Comparison of ENCODE assay signal across 11 cellular contexts in genomic region chr7:132437730-132438129, GRCh38.
DNase-seq lines count a peak whose midpoint lies in the region; ATAC-seq, FAIRE-seq and TF ChIP-seq lines count a peak whose summit lies in the region.
"Had no signal": no experiment of that assay in that cellular context is flagged by ENCODE, and none has a peak within 500 bp of the region (broad histone marks: within the 10 kb centered on the region; RNA-seq: fewer than 3 reads in every experiment).

No MANE protein-coding gene starts in this region.

- no peak for TF ChIP-seq EP300 in H1 (IDR thresholded peaks at IDR 0.05; ENCODE audit: borderline replicate concordance in 1 of 2, low read depth in 2 of 2, low read length in 2 of 2)

- H3K4me1 ChIP-seq in H1 (replicated peaks in 1 of 4; ENCODE audit: control insufficient read depth in 3 of 4, insufficient read depth in 4 of 4, low read length in 3 of 4) (no peaks in the 10 kb centered on the region), small intestine (ENCODE audit: control insufficient read depth in 2 of 2, insufficient read depth in 1 of 2, low read depth in 1 of 2, low read length in 1 of 2) (no peaks in the 10 kb centered on the region)
- H3K4me1 ChIP-seq: transverse colon had no signal

- no peak overlapping the region for H2BK15ac ChIP-seq in H1 (ENCODE audit: low read length)

- H2AFZ ChIP-seq in H1 (ENCODE audit: low read length) = peak overlapping the region; percentile 62; the same call in 1 of the 2 replicates

- no peak for TF ChIP-seq POLR2A in H1 (IDR thresholded peaks at IDR 0.05; ENCODE audit: control extremely low read depth in 1 of 2, low read depth in 2 of 2, low read length in 2 of 2)

- CTCF ChIA-PET in H1 (lab: Charles Lee; ENCODE audit: partially characterized antibody) = interaction anchor here (1.3 to 2.3 kb wide), 3 partner anchors 8 to 117 kb away, joined by 3 to 5 read pairs (median 5); no protein-coding TSS in a partner anchor

- no peaks in the 10 kb centered on the region for H3K27me3 Mint-ChIP-seq in activated T-cell treated with anti-CD3 and anti-CD28 coated beads, Interleukin-2, amount 50 U/mL, for 72 hours (ENCODE audit: low read depth)
- H3K27me3 Mint-ChIP-seq in osteocyte (ENCODE audit: unreplicated experiment) = no peaks in the 10 kb centered on the region

- no peak overlapping the region for H3K18ac ChIP-seq in H1 (ENCODE audit: extremely low read depth, low read length)

- no peak overlapping the region for H4K8ac ChIP-seq in H1 (ENCODE audit: extremely low read depth, insufficient read depth, low read length)

- H3K9me3 ChIP-seq in H1 (ENCODE audit: insufficient read depth in 2 of 2, low read depth in 1 of 2, low read length in 1 of 2) (no peaks in the 10 kb centered on the region), small intestine (ENCODE audit: control insufficient read depth, low read depth) (no peaks in the 10 kb centered on the region)
- H3K9me3 ChIP-seq: transverse colon had no signal

- ATAC-seq in activated T-cell treated with anti-CD3 and anti-CD28 coated beads, Interleukin-2, amount 50 U/mL, for 72 hours (replicated peaks in 1 of 2) = peak; percentile 68 to 71

- no peak overlapping the region for H3K27ac Mint-ChIP-seq in activated T-cell treated with anti-CD3 and anti-CD28 coated beads, Interleukin-2, amount 50 U/mL, for 72 hours
- H3K27ac Mint-ChIP-seq in osteocyte (ENCODE audit: unreplicated experiment) = no peak overlapping the region

- H3K23ac ChIP-seq in H1 (ENCODE audit: insufficient read length) = no peak overlapping the region

- H2BK12ac ChIP-seq in H1 (ENCODE audit: low read depth, low read length) = no peak overlapping the region

- H3K27me3 ChIP-seq in H1 (replicated peaks in 1 of 4; ENCODE audit: control insufficient read depth in 3 of 4, extremely low read depth in 1 of 4, insufficient read depth in 3 of 4, low read length in 3 of 4) = no peaks in the 10 kb centered on the region
- no peaks in the 10 kb centered on the region for H3K27me3 ChIP-seq in small intestine (ENCODE audit: control insufficient read depth in 2 of 2, insufficient read depth in 2 of 2, low read length in 2 of 2)
- H3K27me3 ChIP-seq: transverse colon had no signal

- no peak overlapping the region for H3K27ac ChIP-seq in H1 (ENCODE audit: low read depth, low read length)
- H3K27ac ChIP-seq in small intestine (ENCODE audit: low read depth in 1 of 2, low read length in 1 of 2) = no peak overlapping the region
- H3K27ac ChIP-seq: transverse colon had no signal

- no peak overlapping the region for H2BK20ac ChIP-seq in H1 (ENCODE audit: low read length)

- H4K91ac ChIP-seq in H1 (replicated peaks; ENCODE audit: insufficient read length, low read length) = no peak overlapping the region

- in situ Hi-C loops in SK-MEL-5 (cut with HindIII; ENCODE audit: low pct_unique_long_range_greater_than_20kb, low sequenced_read_pairs) = no loop called here

- H2BK5ac ChIP-seq in H1 (ENCODE audit: low read depth, low read length) = no peak overlapping the region

- no peak overlapping the region for H3K56ac ChIP-seq in H1 (replicated peaks; ENCODE audit: insufficient read length, low read depth, low read length)

- no peaks in the 10 kb centered on the region for H3K36me3 ChIP-seq in H1 (ENCODE audit: control insufficient read depth in 2 of 4, insufficient read depth in 4 of 4, low read length in 3 of 4)
- H3K36me3 ChIP-seq in small intestine (ENCODE audit: control insufficient read depth in 2 of 2, insufficient read depth in 2 of 2, low read length in 2 of 2) = no peaks in the 10 kb centered on the region
- H3K36me3 ChIP-seq: transverse colon had no signal

- H3K4ac ChIP-seq in H1 (replicated peaks; ENCODE audit: insufficient read length, low read depth, low read length) = no peak overlapping the region

- no peak overlapping the region for H3K4me3 ChIP-seq in H1 (ENCODE audit: extremely low read depth in 1 of 4, insufficient read depth in 2 of 4, low read depth in 3 of 4, low read length in 4 of 4)
- no peak overlapping the region for H3K4me3 ChIP-seq in small intestine (ENCODE audit: low read depth in 1 of 2, low read length in 2 of 2)
- H3K4me3 ChIP-seq: transverse colon had no signal

- peaks cover 0 to 2% of the 10 kb centered on the region in 2 donors for H3K36me3 Mint-ChIP-seq in activated T-cell treated with anti-CD3 and anti-CD28 coated beads, Interleukin-2, amount 50 U/mL, for 72 hours (ENCODE audit: insufficient read depth in 2 of 2)
- H3K36me3 Mint-ChIP-seq in osteocyte (ENCODE audit: unreplicated experiment) = no peaks in the 10 kb centered on the region

- no peak overlapping the region for H2BK120ac ChIP-seq in H1 (replicated peaks; ENCODE audit: low read depth, low read length)

- H3K4me2 ChIP-seq in H1 (ENCODE audit: insufficient read depth in 1 of 2, low read depth in 2 of 2, low read length in 2 of 2) = no peak overlapping the region

- H3K9me3 Mint-ChIP-seq in activated T-cell treated with anti-CD3 and anti-CD28 coated beads, Interleukin-2, amount 50 U/mL, for 72 hours = peaks cover 0 to 6% of the 10 kb centered on the region in 2 donors
- no peaks in the 10 kb centered on the region for H3K9me3 Mint-ChIP-seq in osteocyte (ENCODE audit: unreplicated experiment)

- H4K20me1 ChIP-seq in H1 (replicated peaks in 1 of 2; ENCODE audit: control insufficient read depth in 1 of 2, insufficient read depth in 2 of 2, low read length in 2 of 2) = no peaks in the 10 kb centered on the region

- no peak for TF ChIP-seq RAD21 in H1 (IDR thresholded peaks at IDR 0.05 in 1 of 2, conservative IDR thresholded peaks at IDR 0.05 in 1 of 2; ENCODE audit: low read depth in 2 of 2, low read length in 2 of 2)

- no peaks in the 10 kb centered on the region for H3K79me1 ChIP-seq in H1 (ENCODE audit: low read depth, low read length)

- peak overlapping the region in 1 of 4 experiments; percentile 48; a peak in 2 of 7 replicates for H3K9ac ChIP-seq in H1 (replicated peaks in 1 of 4; ENCODE audit: extremely low read depth in 1 of 4, low read depth in 3 of 4, low read length in 3 of 4)

- no peaks in the 10 kb centered on the region for H3K79me2 ChIP-seq in H1 (ENCODE audit: control insufficient read depth in 1 of 2, insufficient read depth in 2 of 2, low read length in 2 of 2)

- peak in 1 of 2 donors; percentile 28 for DNase-seq in activated T-cell treated with anti-CD3 and anti-CD28 coated beads, Interleukin-2, amount 50 U/mL, for 72 hours
- DNase-seq in activated T-cell treated with anti-CD3 and anti-CD28 coated beads, Interleukin-2, amount 50 U/mL, for 48 hours = no peak
- peak; percentile 91 for DNase-seq in SK-MEL-5 (ENCODE audit: low read depth, low spot score)
- DNase-seq in H1 (ENCODE audit: low read depth in 1 of 2, low spot score in 2 of 2) = no peak
- peak; percentile 20 for DNase-seq in small intestine
- no peak for DNase-seq in NCI-H1436 treated with DMSO at 0.1 percent for 48 hours (lab: John Stamatoyannopoulos, UW)
- DNase-seq in osteocyte (ENCODE audit: extremely low spot score, unreplicated experiment) = no peak
- no peak for DNase-seq in NK-92 (lab: John Stamatoyannopoulos, UW; ENCODE audit: unreplicated experiment)
- DNase-seq: mesendoderm, NCI-H1048, transverse colon had no signal

- H2AK5ac ChIP-seq in H1 (ENCODE audit: low read depth, low read length) = no peak overlapping the region

- no peak for FAIRE-seq in H1 (lab: Jason Lieb, UNC)
- FAIRE-seq in small intestine (lab: Jason Lieb, UNC) = no peak

- H3K4me1 Mint-ChIP-seq in activated T-cell treated with anti-CD3 and anti-CD28 coated beads, Interleukin-2, amount 50 U/mL, for 72 hours (ENCODE audit: low read depth) = peaks cover 69% of the 10 kb centered on the region
- H3K4me1 Mint-ChIP-seq in osteocyte (ENCODE audit: unreplicated experiment) = peaks cover 9% of the 10 kb centered on the region

- whole genome bisulfite sequencing in H1 (ENCODE audit: extremely low coverage in 1 of 2, insufficient coverage in 1 of 2, insufficient read length in 1 of 2, insufficient replicate concordance in 2 of 2, low coverage in 1 of 2, low lambda C conversion rate in 2 of 2, missing lambda C conversion rate in 1 of 2), 2 experiments = 95% methylated on average over 5 of the region's 5 CpGs; no CpG with 5 or more reads in 1 of the 2 experiments
- 56 to 82% (median 69%) methylated on average over 5 of the region's 5 CpGs for WGBS in small intestine, 3 donors

- no peak overlapping the region for H4K5ac ChIP-seq in H1 (ENCODE audit: insufficient read length, low read depth, low read length)

- no peak for TF ChIP-seq CTCF in H1 (IDR thresholded peaks at IDR 0.05; ENCODE audit: control extremely low read depth in 1 of 3, insufficient read depth in 1 of 3, low read depth in 1 of 3, low read length in 3 of 3)
- TF ChIP-seq CTCF in osteocyte (IDR thresholded peaks at IDR 0.05) = no peak

- H3K23me2 ChIP-seq in H1 (ENCODE audit: low read depth, low read length) = no peaks in the 10 kb centered on the region

- no peak overlapping the region for H3K14ac ChIP-seq in H1 (ENCODE audit: insufficient read length)

- POLR2A ChIA-PET in H1 (lab: Charles Lee; ENCODE audit: partially characterized antibody) = no interaction called here

- H3K4me3 Mint-ChIP-seq in activated T-cell treated with anti-CD3 and anti-CD28 coated beads, Interleukin-2, amount 50 U/mL, for 72 hours = peak overlapping the region; percentile 54 to 71
- no peak overlapping the region for H3K4me3 Mint-ChIP-seq in osteocyte (ENCODE audit: unreplicated experiment)

TF ChIP-seq in H1, 55 proteins besides CTCF, POLR2A, EP300 and RAD21:
- TF ChIP-seq ATF3 (IDR thresholded peaks at IDR 0.05; ENCODE audit: insufficient read depth, low read depth, low read length) (no peak), ASH2L (IDR thresholded peaks at IDR 0.05; ENCODE audit: low read length) (no peak), MAX (IDR thresholded peaks at IDR 0.05) (no peak), CHD1 (IDR thresholded peaks at IDR 0.05; ENCODE audit: low read depth, low read length) (no peak), GTF2F1 (IDR thresholded peaks at IDR 0.05; ENCODE audit: borderline replicate concordance, low read depth, low read length) (no peak), CREB1 (IDR thresholded peaks at IDR 0.05) (no peak)

Comparison
In these comparisons a context has a peak if more than half of its experiments do, and no peak if none do; other contexts are left out.
1. DNase-seq: peak in SK-MEL-5 (single experiment) and small intestine (single experiment); none in activated T-cell treated with anti-CD3 and anti-CD28 coated beads, Interleukin-2, amount 50 U/mL, for 48 hours (0 of 2), H1 (0 of 2), NCI-H1436 treated with DMSO at 0.1 percent for 48 hours (single experiment), osteocyte (single experiment) and NK-92 (single experiment).